2 cellular contexts compared by ENCODE assay signal in the genomic region with DNA sequence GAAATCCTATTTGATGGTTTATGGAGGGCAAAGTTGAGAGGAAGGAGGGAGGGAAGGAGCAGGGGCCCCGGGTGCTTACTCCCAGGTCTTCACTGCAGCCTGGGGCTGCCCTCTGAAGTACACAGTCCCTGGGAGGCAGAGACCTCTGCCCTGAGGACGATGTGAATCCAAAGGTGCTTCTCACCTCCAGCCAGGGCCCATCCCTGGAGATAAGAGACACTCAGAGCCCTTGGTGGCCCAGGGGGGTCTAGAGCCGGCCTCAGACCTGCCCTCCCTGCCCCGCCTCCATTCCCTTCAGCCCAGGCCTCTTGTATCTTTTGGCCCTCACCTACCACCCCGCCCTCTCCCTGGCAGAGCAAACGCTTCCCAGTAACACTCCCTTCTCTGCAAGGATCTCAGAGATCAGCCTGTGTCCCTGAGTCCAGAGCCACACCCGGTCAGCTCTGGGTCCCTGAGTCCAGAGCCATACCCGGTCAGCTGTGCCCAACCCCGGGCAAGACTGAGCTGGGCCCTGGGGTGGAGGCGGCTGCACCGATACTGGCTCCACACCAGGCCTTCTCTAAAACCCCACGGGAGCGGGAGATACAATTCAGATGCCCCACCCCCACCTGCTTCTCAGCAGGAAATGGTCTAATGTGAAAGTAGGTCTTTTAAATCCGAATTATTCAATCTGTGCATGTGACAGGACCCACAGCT.
TF ChIP-seq lines count a peak whose summit lies in the region.

No MANE protein-coding gene starts in this region.

TF ChIP-seq in IMR-90, 13 proteins besides CTCF, POLR2A, EP300 and RAD21:
- TF ChIP-seq CEBPB (IDR thresholded peaks at IDR 0.05; ENCODE audit: low read depth, low read length) = no peak
- TF ChIP-seq, protein P1, sequence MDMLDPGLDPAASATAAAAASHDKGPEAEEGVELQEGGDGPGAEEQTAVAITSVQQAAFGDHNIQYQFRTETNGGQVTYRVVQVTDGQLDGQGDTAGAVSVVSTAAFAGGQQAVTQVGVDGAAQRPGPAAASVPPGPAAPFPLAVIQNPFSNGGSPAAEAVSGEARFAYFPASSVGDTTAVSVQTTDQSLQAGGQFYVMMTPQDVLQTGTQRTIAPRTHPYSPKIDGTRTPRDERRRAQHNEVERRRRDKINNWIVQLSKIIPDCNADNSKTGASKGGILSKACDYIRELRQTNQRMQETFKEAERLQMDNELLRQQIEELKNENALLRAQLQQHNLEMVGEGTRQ (IDR thresholded peaks at IDR 0.05; ENCODE audit: low read depth, low read length) = no peak
- no peak for TF ChIP-seq FOS (IDR thresholded peaks at IDR 0.05; ENCODE audit: low read depth, low read length)
- no peak for TF ChIP-seq MAFK (IDR thresholded peaks at IDR 0.05; ENCODE audit: low read depth, low read length)
- no peak for TF ChIP-seq RFX5 (IDR thresholded peaks at IDR 0.05; ENCODE audit: low read depth, low read length)

TF ChIP-seq in GM12891, 5 proteins besides CTCF, POLR2A, EP300 and RAD21:
- no peak for TF ChIP-seq POLR2AphosphoS5 (IDR thresholded peaks at IDR 0.05; ENCODE audit: low read depth, low read length)
- no peak for TF ChIP-seq SPI1 (IDR thresholded peaks at IDR 0.05; ENCODE audit: low read depth, low read length)
- no peak for TF ChIP-seq PAX5 (IDR thresholded peaks at IDR 0.05; ENCODE audit: insufficient read depth, low read length, severe bottlenecking)
- no peak for TF ChIP-seq TAF1 (IDR thresholded peaks at IDR 0.05; ENCODE audit: low read depth, low read length)
- no peak for TF ChIP-seq POU2F2 (IDR thresholded peaks at IDR 0.05; ENCODE audit: low read depth, low read length)
